ENCODE assay signal across 22 cellular contexts in the genomic region with DNA sequence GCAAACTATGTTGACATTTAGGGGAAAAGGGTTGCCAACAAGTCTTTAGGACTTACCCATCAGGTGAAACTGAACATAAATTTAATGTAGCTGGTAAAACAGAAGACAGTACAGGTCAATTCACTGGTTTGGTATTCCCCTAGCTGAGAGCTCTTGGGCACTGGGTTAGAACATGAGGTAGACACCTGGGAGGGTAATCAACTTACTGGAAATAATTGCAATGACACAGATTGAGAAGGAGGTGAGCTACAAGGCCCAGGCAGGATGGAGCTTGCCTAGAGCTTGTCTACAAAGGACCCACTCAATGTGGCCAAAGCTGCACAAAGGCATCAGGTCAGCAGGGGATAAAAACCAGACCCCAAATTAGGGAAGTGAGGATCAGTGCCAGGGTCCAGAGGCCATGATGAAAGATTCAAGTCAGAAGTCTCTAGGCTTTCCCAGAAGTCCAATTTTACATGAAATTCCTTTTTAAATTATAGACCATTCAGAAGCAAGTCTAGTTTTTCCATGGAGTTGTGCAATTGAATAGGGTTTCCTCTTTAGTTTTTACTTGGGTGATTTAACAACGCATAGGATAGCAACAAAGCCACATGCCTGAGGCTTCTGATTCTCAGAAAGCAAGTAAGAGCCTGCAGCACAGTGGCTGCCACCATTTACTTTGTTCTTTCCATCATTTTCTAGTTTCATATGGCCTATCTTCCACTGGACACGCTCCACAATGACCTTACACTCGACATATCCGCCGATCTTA.
"Had no signal": no experiment of that assay in that cellular context is flagged by ENCODE, and none has a peak within 500 bp of the region (broad histone marks: within the 10 kb centered on the region; RNA-seq: fewer than 3 reads in every experiment).

No MANE protein-coding gene starts in this region.

- H3K4me1 ChIP-seq: sigmoid colon, spleen, testis had no signal

- H3K9me3 ChIP-seq: pancreas, sigmoid colon, spleen, testis had no signal

- H3K4me3 ChIP-seq: pancreas, sigmoid colon, spleen, testis had no signal

- H3K36me3 ChIP-seq: pancreas, sigmoid colon, spleen had no signal

- H3K27me3 ChIP-seq: pancreas, sigmoid colon, spleen, testis had no signal

- DNase-seq: activated CD4-positive, alpha-beta memory T cell treated with anti-CD3 and anti-CD28 coated beads, Interleukin-2, amount 10 ng/mL, durations not matched to agents 7 days and 5 days; activated CD4-positive, alpha-beta T cell treated with anti-CD3 and anti-CD28 coated beads for 48 hours; activated CD4-positive, CD25-positive, alpha-beta regulatory T cell; activated naive CD4-positive, alpha-beta T cell; activated naive CD8-positive, alpha-beta T cell treated with anti-CD3 and anti-CD28 coated beads for 36 hours; activated T-cell treated with anti-CD3 and anti-CD28 coated beads, Interleukin-2, amount 50 U/mL, for 1 hour; amygdala; dermis blood vessel endothelial cell; effector memory CD4-positive, alpha-beta T cell; foreskin melanocyte; glutamatergic neuron; left ventricle myocardium superior; naive thymus-derived CD4-positive, alpha-beta T cell; pancreas; sigmoid colon; spleen; stimulated activated CD4-positive, alpha-beta T cell treated with anti-CD3 and anti-CD28 coated beads, Interleukin-4, amount 100 ng/mL, for 4 hours; T-cell; T-helper 9 cell; testis had no signal

- H3K27ac ChIP-seq: pancreas, sigmoid colon, spleen, testis had no signal

- ATAC-seq: activated T-helper 17 cell treated with anti-CD3 and anti-CD28 coated beads, Interleukin-2, amount 50 U/mL, for 72 hours; naive thymus-derived CD4-positive, alpha-beta T cell; pancreas; stimulated activated memory B cell treated with anti-CD40 and anti-IgM and Interleukin-4, amounts not matched to agents 10 μg/mL and 1 μg/mL and 100 μg/mL, for 72 hours; T-cell had no signal

- FAIRE-seq: pancreas had no signal
